Comparison of ENCODE assay signal across 2 cellular contexts in genomic region chr15:51756482-51756881, GRCh38.
TF ChIP-seq lines count a peak whose summit lies in the region.

No MANE protein-coding gene starts in this region.

TF ChIP-seq in K562, 482 proteins besides CTCF, POLR2A, EP300 and RAD21:
- TF ChIP-seq POLR2H (tag; IDR thresholded peaks at IDR 0.05; ENCODE audit: low read depth) (no peak), CEBPG (CRISPR knock-in tag; IDR thresholded peaks at IDR 0.05) (no peak), CEBPG (tag; conservative IDR thresholded peaks at IDR 0.05 in 1 of 2, IDR thresholded peaks at IDR 0.05 in 1 of 2) (peak; percentile 42 to 44; a peak in 3 of 4 replicates), SRSF3 (IDR thresholded peaks at IDR 0.05; ENCODE audit: insufficient read depth, low read length) (no peak), MYBL2 (IDR thresholded peaks at IDR 0.05; ENCODE audit: low read depth) (no peak), MYBL2 (CRISPR knock-in tag; IDR thresholded peaks at IDR 0.05; ENCODE audit: borderline replicate concordance) (no peak), ZNF140 (CRISPR knock-in tag; IDR thresholded peaks at IDR 0.05) (no peak), CEBPB (tag; IDR thresholded peaks at IDR 0.05) (peak; percentile 63), SPI1 (IDR thresholded peaks at IDR 0.05; ENCODE audit: borderline replicate concordance, low read depth, low read length) (peak; percentile 8; the same call in 1 of the 2 replicates), KDM2B (CRISPR knock-in tag; IDR thresholded peaks at IDR 0.05) (no peak)
- TF ChIP-seq, protein P1, sequence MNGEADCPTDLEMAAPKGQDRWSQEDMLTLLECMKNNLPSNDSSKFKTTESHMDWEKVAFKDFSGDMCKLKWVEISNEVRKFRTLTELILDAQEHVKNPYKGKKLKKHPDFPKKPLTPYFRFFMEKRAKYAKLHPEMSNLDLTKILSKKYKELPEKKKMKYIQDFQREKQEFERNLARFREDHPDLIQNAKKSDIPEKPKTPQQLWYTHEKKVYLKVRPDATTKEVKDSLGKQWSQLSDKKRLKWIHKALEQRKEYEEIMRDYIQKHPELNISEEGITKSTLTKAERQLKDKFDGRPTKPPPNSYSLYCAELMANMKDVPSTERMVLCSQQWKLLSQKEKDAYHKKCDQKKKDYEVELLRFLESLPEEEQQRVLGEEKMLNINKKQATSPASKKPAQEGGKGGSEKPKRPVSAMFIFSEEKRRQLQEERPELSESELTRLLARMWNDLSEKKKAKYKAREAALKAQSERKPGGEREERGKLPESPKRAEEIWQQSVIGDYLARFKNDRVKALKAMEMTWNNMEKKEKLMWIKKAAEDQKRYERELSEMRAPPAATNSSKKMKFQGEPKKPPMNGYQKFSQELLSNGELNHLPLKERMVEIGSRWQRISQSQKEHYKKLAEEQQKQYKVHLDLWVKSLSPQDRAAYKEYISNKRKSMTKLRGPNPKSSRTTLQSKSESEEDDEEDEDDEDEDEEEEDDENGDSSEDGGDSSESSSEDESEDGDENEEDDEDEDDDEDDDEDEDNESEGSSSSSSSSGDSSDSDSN (IDR thresholded peaks at IDR 0.05; ENCODE audit: borderline replicate concordance in 1 of 2, low read depth in 2 of 2, low read length in 2 of 2), result no peak
- TF ChIP-seq, protein P2, sequence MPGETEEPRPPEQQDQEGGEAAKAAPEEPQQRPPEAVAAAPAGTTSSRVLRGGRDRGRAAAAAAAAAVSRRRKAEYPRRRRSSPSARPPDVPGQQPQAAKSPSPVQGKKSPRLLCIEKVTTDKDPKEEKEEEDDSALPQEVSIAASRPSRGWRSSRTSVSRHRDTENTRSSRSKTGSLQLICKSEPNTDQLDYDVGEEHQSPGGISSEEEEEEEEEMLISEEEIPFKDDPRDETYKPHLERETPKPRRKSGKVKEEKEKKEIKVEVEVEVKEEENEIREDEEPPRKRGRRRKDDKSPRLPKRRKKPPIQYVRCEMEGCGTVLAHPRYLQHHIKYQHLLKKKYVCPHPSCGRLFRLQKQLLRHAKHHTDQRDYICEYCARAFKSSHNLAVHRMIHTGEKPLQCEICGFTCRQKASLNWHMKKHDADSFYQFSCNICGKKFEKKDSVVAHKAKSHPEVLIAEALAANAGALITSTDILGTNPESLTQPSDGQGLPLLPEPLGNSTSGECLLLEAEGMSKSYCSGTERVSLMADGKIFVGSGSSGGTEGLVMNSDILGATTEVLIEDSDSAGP (CRISPR knock-in tag; IDR thresholded peaks at IDR 0.05), result no peak
TF ChIP-seq in K562: peak in this region for 3.

TF ChIP-seq in WTC11, 78 proteins besides CTCF, POLR2A, EP300 and RAD21:
- TF ChIP-seq ATF1 (CRISPR knock-in tag; IDR thresholded peaks at IDR 0.05) (no peak), ELF4 (CRISPR knock-in tag; IDR thresholded peaks at IDR 0.05; ENCODE audit: low read depth) (no peak), PRDM15 (CRISPR knock-in tag; IDR thresholded peaks at IDR 0.05) (no peak), NR2C2 (CRISPR knock-in tag; IDR thresholded peaks at IDR 0.05) (no peak), JUN (CRISPR knock-in tag; IDR thresholded peaks at IDR 0.05) (no peak), ZMAT4 (CRISPR knock-in tag; IDR thresholded peaks at IDR 0.05) (no peak), ERG (CRISPR knock-in tag; IDR thresholded peaks at IDR 0.05) (no peak), NFYB (CRISPR knock-in tag; conservative IDR thresholded peaks at IDR 0.05; ENCODE audit: low read depth) (no peak), NR1H2 (CRISPR knock-in tag; IDR thresholded peaks at IDR 0.05) (no peak), EMX1 (CRISPR knock-in tag; IDR thresholded peaks at IDR 0.05) (no peak), RORB (CRISPR knock-in tag; IDR thresholded peaks at IDR 0.05) (no peak), ZNF138 (CRISPR knock-in tag; conservative IDR thresholded peaks at IDR 0.05) (no peak), FOXK1 (CRISPR knock-in tag; IDR thresholded peaks at IDR 0.05) (no peak), NFE2L1 (CRISPR knock-in tag; IDR thresholded peaks at IDR 0.05) (no peak), MXD4 (CRISPR knock-in tag; IDR thresholded peaks at IDR 0.05; ENCODE audit: borderline replicate concordance) (no peak), ATF6 (CRISPR knock-in tag; IDR thresholded peaks at IDR 0.05) (no peak), ZNF281 (CRISPR knock-in tag; IDR thresholded peaks at IDR 0.05) (no peak)
- TF ChIP-seq, protein P3, sequence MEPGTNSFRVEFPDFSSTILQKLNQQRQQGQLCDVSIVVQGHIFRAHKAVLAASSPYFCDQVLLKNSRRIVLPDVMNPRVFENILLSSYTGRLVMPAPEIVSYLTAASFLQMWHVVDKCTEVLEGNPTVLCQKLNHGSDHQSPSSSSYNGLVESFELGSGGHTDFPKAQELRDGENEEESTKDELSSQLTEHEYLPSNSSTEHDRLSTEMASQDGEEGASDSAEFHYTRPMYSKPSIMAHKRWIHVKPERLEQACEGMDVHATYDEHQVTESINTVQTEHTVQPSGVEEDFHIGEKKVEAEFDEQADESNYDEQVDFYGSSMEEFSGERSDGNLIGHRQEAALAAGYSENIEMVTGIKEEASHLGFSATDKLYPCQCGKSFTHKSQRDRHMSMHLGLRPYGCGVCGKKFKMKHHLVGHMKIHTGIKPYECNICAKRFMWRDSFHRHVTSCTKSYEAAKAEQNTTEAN (CRISPR knock-in tag; IDR thresholded peaks at IDR 0.05), result no peak
- TF ChIP-seq, protein P4, sequence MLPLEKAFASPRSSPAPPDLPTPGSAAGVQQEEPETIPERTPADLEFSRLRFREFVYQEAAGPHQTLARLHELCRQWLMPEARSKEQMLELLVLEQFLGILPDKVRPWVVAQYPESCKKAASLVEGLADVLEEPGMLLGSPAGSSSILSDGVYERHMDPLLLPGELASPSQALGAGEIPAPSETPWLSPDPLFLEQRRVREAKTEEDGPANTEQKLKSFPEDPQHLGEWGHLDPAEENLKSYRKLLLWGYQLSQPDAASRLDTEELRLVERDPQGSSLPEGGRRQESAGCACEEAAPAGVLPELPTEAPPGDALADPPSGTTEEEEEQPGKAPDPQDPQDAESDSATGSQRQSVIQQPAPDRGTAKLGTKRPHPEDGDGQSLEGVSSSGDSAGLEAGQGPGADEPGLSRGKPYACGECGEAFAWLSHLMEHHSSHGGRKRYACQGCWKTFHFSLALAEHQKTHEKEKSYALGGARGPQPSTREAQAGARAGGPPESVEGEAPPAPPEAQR (CRISPR knock-in tag; IDR thresholded peaks at IDR 0.05), result no peak
